8 cellular contexts compared by ENCODE assay signal in the genomic region with DNA sequence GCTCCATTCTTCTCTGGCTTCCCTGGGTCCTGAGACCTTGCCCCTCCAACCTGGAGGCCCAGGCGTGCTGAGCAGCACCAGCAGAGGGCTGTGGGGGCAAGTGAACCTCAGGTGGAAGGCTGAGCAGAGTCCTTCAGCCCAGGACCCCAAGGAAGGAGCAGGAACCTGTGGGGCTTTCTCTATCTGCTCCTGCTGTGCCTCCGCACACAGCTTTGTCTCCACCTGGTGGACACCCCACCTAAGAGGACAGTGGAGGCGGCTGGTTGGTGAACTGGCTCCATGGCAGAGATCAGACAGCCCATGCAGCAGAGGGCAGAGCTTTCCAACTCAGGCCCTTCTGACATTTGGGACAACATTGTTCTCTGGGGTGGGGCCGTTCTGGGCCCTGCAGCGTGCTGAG. TPM values are rescaled to one million over a fixed set of nuclear protein-coding genes. Genes with fewer than 3 reads are reported as not detected.
DNase-seq lines count a peak whose midpoint lies in the region; ATAC-seq and TF ChIP-seq lines count a peak whose summit lies in the region.

No MANE protein-coding gene starts in this region.

- POLR2A ChIA-PET in A673 (lab: Charles Lee; ENCODE audit: low non-redundant PET), result interaction anchor here (0.5 kb wide), 1 partner anchor 134 kb away, joined by 3 read pairs; no protein-coding TSS in a partner anchor

- no peak overlapping the region for H3K4me3 ChIP-seq in A673 (ENCODE audit: low read depth, low read length, poor library complexity, severe bottlenecking)
- H3K4me3 ChIP-seq in GM23248, result no peak overlapping the region
- H3K4me3 ChIP-seq in choroid plexus epithelial cell (ENCODE audit: low read depth, low read length), result no peak overlapping the region

- no TSS peak for BruUV-seq in A673 (replicated peaks; lab: Mats Ljungman, UMichigan)

- no peaks in the 10 kb centered on the region for H3K9me2 ChIP-seq in GM23248 (ENCODE audit: insufficient read depth)

- no peaks in the 10 kb centered on the region for H4K20me1 ChIP-seq in GM23248 (ENCODE audit: insufficient read depth)

- H3K36me3 ChIP-seq in A673 (ENCODE audit: insufficient read depth, low read length, poor library complexity, severe bottlenecking), result no peaks in the 10 kb centered on the region
- H3K36me3 ChIP-seq in GM23248 (ENCODE audit: low read depth), result no peaks in the 10 kb centered on the region

- H3K27ac ChIP-seq in A673 (ENCODE audit: low read depth, low read length, poor library complexity, severe bottlenecking) (no peak overlapping the region), GM23248 (no peak overlapping the region)

- peaks cover 10% of the 10 kb centered on the region for H3K9me3 ChIP-seq in A673 (ENCODE audit: low read depth, low read length, poor library complexity, severe bottlenecking)
- no peaks in the 10 kb centered on the region for H3K9me3 ChIP-seq in GM23248 (ENCODE audit: low read depth)

- intact Hi-C loops in A673 (cut with micrococcal nuclease; ENCODE audit: unreplicated experiment), result no loop called here

- DNase-seq in A673 (ENCODE audit: low spot score), result peak; percentile 38
- peak; percentile 34 for DNase-seq in GM23248
- peak; percentile 23 for DNase-seq in choroid plexus epithelial cell (ENCODE audit: low read depth)
- DNase-seq in stimulated activated CD4-positive, alpha-beta T cell treated with anti-CD3 and anti-CD28 coated beads, Interleukin-12 subunit alpha, Interleukin-12 subunit beta, amount 100 ng/mL, for 4 hours, result peak; percentile 44
- DNase-seq in NCI-H1417 treated with DMSO at 0.1 percent for 48 hours (lab: John Stamatoyannopoulos, UW), result no peak
- DNase-seq in GM13976 (ENCODE audit: low spot score), result no peak

- CTCF ChIA-PET in A673 (lab: Charles Lee), result no interaction called here

- in situ Hi-C loops in GM23248 (cut with MboI), result no loop called here
- in situ Hi-C loops in GM13976 (cut with MboI; ENCODE audit: low sequenced_read_pairs, unreplicated experiment), result no loop called here

- 33 to 35% methylated on average over 5 of the region's 5 CpGs for WGBS in GM23248 (ENCODE audit: low coverage in 1 of 2, low lambda C conversion rate in 2 of 2, missing lambda C conversion rate in 2 of 2), 2 experiments

- H3K4me2 ChIP-seq in GM23248 (ENCODE audit: unreplicated experiment), result no peak overlapping the region

- TF ChIP-seq CTCF in A673 (conservative IDR thresholded peaks at IDR 0.05; ENCODE audit: low read depth, low read length) (peak; percentile 62), choroid plexus epithelial cell (conservative IDR thresholded peaks at IDR 0.05; ENCODE audit: low read depth, low read length) (peak; percentile 47), GM13976 (IDR thresholded peaks at IDR 0.05; ENCODE audit: borderline replicate concordance, control extremely low read depth, extremely low read depth, insufficient read depth, missing control alignments) (no peak)

- H3K27me3 ChIP-seq in A673 (replicated peaks; ENCODE audit: insufficient read depth, low read depth, low read length, poor library complexity) (no peaks in the 10 kb centered on the region), GM23248 (replicated peaks; ENCODE audit: insufficient read depth) (peaks cover 29% of the 10 kb centered on the region)

- no peak overlapping the region for H3K9ac ChIP-seq in GM23248

- H3F3A ChIP-seq in GM23248 (ENCODE audit: insufficient read depth), result no peaks in the 10 kb centered on the region

- no peaks in the 10 kb centered on the region for H3K79me2 ChIP-seq in GM23248 (ENCODE audit: insufficient read depth)

- ATAC-seq in SK-N-SH treated with all-trans-retinoic acid at 6 μM for 48 hours (peak; percentile 76), GM19035 (IDR thresholded peaks at IDR 0.05; ENCODE audit: unreplicated experiment) (no peak)

- no peak overlapping the region for H2AFZ ChIP-seq in GM23248

- H3K4me1 ChIP-seq in A673 (ENCODE audit: insufficient read depth, low read length, poor library complexity, severe bottlenecking) (no peaks in the 10 kb centered on the region), GM23248 (ENCODE audit: insufficient read depth) (no peaks in the 10 kb centered on the region)

TF ChIP-seq in SK-N-SH treated with all-trans-retinoic acid at 6 μM for 48 hours, 23 proteins besides CTCF, POLR2A, EP300 and RAD21 (continues in another document):
- no peak for TF ChIP-seq GLIS3 (CRISPR knock-in tag; IDR thresholded peaks at IDR 0.05)
- no peak for TF ChIP-seq ZFP30 (CRISPR knock-in tag; IDR thresholded peaks at IDR 0.05)
- no peak for TF ChIP-seq CSDC2 (CRISPR knock-in tag; IDR thresholded peaks at IDR 0.05)
- no peak for TF ChIP-seq ARNTL (CRISPR knock-in tag; IDR thresholded peaks at IDR 0.05; ENCODE audit: borderline replicate concordance, low read depth)
- TF ChIP-seq, protein P1, sequence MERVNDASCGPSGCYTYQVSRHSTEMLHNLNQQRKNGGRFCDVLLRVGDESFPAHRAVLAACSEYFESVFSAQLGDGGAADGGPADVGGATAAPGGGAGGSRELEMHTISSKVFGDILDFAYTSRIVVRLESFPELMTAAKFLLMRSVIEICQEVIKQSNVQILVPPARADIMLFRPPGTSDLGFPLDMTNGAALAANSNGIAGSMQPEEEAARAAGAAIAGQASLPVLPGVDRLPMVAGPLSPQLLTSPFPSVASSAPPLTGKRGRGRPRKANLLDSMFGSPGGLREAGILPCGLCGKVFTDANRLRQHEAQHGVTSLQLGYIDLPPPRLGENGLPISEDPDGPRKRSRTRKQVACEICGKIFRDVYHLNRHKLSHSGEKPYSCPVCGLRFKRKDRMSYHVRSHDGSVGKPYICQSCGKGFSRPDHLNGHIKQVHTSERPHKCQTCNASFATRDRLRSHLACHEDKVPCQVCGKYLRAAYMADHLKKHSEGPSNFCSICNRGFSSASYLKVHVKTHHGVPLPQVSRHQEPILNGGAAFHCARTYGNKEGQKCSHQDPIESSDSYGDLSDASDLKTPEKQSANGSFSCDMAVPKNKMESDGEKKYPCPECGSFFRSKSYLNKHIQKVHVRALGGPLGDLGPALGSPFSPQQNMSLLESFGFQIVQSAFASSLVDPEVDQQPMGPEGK (CRISPR knock-in tag; IDR thresholded peaks at IDR 0.05; ENCODE audit: borderline replicate concordance), result no peak
- no peak for TF ChIP-seq PPARA (CRISPR knock-in tag; IDR thresholded peaks at IDR 0.05; ENCODE audit: borderline replicate concordance)
- TF ChIP-seq ZNF8 (CRISPR knock-in tag; IDR thresholded peaks at IDR 0.05), result no peak
- TF ChIP-seq SNAI2 (CRISPR knock-in tag; IDR thresholded peaks at IDR 0.05), result no peak
- TF ChIP-seq ZNF70 (CRISPR knock-in tag; IDR thresholded peaks at IDR 0.05), result no peak
- TF ChIP-seq, protein P2, sequence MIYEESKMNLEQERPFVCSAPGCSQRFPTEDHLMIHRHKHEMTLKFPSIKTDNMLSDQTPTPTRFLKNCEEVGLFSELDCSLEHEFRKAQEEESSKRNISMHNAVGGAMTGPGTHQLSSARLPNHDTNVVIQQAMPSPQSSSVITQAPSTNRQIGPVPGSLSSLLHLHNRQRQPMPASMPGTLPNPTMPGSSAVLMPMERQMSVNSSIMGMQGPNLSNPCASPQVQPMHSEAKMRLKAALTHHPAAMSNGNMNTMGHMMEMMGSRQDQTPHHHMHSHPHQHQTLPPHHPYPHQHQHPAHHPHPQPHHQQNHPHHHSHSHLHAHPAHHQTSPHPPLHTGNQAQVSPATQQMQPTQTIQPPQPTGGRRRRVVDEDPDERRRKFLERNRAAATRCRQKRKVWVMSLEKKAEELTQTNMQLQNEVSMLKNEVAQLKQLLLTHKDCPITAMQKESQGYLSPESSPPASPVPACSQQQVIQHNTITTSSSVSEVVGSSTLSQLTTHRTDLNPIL (CRISPR knock-in tag; IDR thresholded peaks at IDR 0.05; ENCODE audit: low read depth), result no peak
- no peak for TF ChIP-seq OSR1 (CRISPR knock-in tag; IDR thresholded peaks at IDR 0.05)
- TF ChIP-seq, protein P3, sequence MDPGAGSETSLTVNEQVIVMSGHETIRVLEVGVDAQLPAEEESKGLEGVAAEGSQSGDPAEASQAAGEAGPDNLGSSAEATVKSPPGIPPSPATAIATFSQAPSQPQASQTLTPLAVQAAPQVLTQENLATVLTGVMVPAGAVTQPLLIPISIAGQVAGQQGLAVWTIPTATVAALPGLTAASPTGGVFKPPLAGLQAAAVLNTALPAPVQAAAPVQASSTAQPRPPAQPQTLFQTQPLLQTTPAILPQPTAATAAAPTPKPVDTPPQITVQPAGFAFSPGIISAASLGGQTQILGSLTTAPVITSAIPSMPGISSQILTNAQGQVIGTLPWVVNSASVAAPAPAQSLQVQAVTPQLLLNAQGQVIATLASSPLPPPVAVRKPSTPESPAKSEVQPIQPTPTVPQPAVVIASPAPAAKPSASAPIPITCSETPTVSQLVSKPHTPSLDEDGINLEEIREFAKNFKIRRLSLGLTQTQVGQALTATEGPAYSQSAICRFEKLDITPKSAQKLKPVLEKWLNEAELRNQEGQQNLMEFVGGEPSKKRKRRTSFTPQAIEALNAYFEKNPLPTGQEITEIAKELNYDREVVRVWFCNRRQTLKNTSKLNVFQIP (CRISPR knock-in tag; IDR thresholded peaks at IDR 0.05; ENCODE audit: borderline replicate concordance, low read depth), result no peak

RNA-seq across cellular contexts. Expression of a gene that starts 19.7 kb away (rescaled TPM):
- 1.7 and 2.0 TPM in 2 replicates for total RNA-seq in A673 (2021)
- total RNA-seq in GM23248 (2014; rRNA removed; shearing (Covaris generic)), result not detected in 2 replicates
- not detected in 2 replicates for polyA plus RNA-seq in GM23248 (2016; fragmentation: Nextera tagmentation; extraction: Ambion mirVana)

RNA-seq across cellular contexts. Expression of a gene that starts 31.4 kb away (rescaled TPM):
- total RNA-seq in A673 (2021), result 0.76 and 0.95 TPM in 2 replicates
- not detected in 2 replicates for total RNA-seq in GM23248 (2014; rRNA removed; shearing (Covaris generic))
- polyA plus RNA-seq in GM23248 (2016; fragmentation: Nextera tagmentation; extraction: Ambion mirVana), result not detected in 2 replicates

Comparison
In these comparisons a context has a peak if more than half of its experiments do, and no peak if none do; other contexts are left out.
1. DNase-seq: peak in A673 (single experiment), GM23248 (single experiment), choroid plexus epithelial cell (single experiment) and stimulated activated CD4-positive, alpha-beta T cell treated with anti-CD3 and anti-CD28 coated beads, Interleukin-12 subunit alpha, Interleukin-12 subunit beta, amount 100 ng/mL, for 4 hours (single experiment); none in NCI-H1417 treated with DMSO at 0.1 percent for 48 hours (single experiment) and GM13976 (single experiment).